1 cellular context compared by ENCODE assay signal in genomic region chr1:228082260-228082974, GRCh38.
TF ChIP-seq lines count a peak whose summit lies in the region.

Gene ARF1 (plus strand): TSS chr1:228082708. CDS start chr1:228097115, 14,407 bp downstream.

TF ChIP-seq in K562, 482 proteins besides CTCF, POLR2A, EP300 and RAD21 (continued from another document and continues in another):
- TF ChIP-seq ZNF766 (CRISPR knock-in tag; conservative IDR thresholded peaks at IDR 0.05): peak; percentile 74
- TF ChIP-seq THRA (IDR thresholded peaks at IDR 0.05): no peak
- 0 out of 2 replicates have a peak, but pooled peaks have one; percentile 53 for TF ChIP-seq KDM2B (CRISPR knock-in tag; IDR thresholded peaks at IDR 0.05)
- no peak for TF ChIP-seq ZNF263 (CRISPR knock-in tag; IDR thresholded peaks at IDR 0.05; ENCODE audit: borderline replicate concordance)
- no peak for TF ChIP-seq JUNB (CRISPR knock-in tag; conservative IDR thresholded peaks at IDR 0.05)
- 0 out of 2 replicates have a peak, but pooled peaks have one; percentile 9 for TF ChIP-seq HNRNPL (IDR thresholded peaks at IDR 0.05; ENCODE audit: low read depth, low read length)
- TF ChIP-seq EWSR1 (IDR thresholded peaks at IDR 0.05; ENCODE audit: borderline replicate concordance, low read depth, partially characterized antibody): no peak
- TF ChIP-seq SAFB (IDR thresholded peaks at IDR 0.05; ENCODE audit: borderline replicate concordance, low read depth, low read length): no peak
- TF ChIP-seq STAT5A (IDR thresholded peaks at IDR 0.05; ENCODE audit: borderline replicate concordance, low read length): no peak
- no peak for TF ChIP-seq CUX1 (CRISPR knock-in tag; IDR thresholded peaks at IDR 0.05)
- peak; percentile 75; the same call in 1 of the 2 replicates for TF ChIP-seq FOXO4 (CRISPR knock-in tag; IDR thresholded peaks at IDR 0.05)
- TF ChIP-seq THRB (CRISPR knock-in tag; conservative IDR thresholded peaks at IDR 0.05): no peak
- TF ChIP-seq NFYB (IDR thresholded peaks at IDR 0.05; ENCODE audit: extremely low read depth, insufficient read length): no peak
- peak; percentile 83; the same call in 1 of the 2 replicates for TF ChIP-seq SP1 (CRISPR knock-in tag; IDR thresholded peaks at IDR 0.05)
- no peak for TF ChIP-seq ZNF3 (CRISPR knock-in tag; IDR thresholded peaks at IDR 0.05)
- peak; percentile 94 for TF ChIP-seq HMGN3 (IDR thresholded peaks at IDR 0.05; ENCODE audit: borderline replicate concordance, extremely low read depth, insufficient read length, low read depth, low read length)
- TF ChIP-seq FUS (optimal IDR thresholded peaks at IDR 0.05; ENCODE audit: low read depth, low read length): no peak
- TF ChIP-seq CREB3 (tag; conservative IDR thresholded peaks at IDR 0.05; ENCODE audit: low read depth): no peak; the same call in 1 of the 2 replicates
- TF ChIP-seq EZH2 (IDR thresholded peaks at IDR 0.05; ENCODE audit: borderline replicate concordance, low read depth, low read length): no peak
- no peak for TF ChIP-seq HES1 (IDR thresholded peaks at IDR 0.05; ENCODE audit: low read depth)
- no peak for TF ChIP-seq ZNF436 (CRISPR knock-in tag; IDR thresholded peaks at IDR 0.05)
- no peak for TF ChIP-seq IRF2 (CRISPR knock-in tag; IDR thresholded peaks at IDR 0.05)
- TF ChIP-seq HBP1 (CRISPR knock-in tag; IDR thresholded peaks at IDR 0.05): 0 out of 2 replicates have a peak, but pooled peaks have one; percentile 54
- no peak for TF ChIP-seq C11orf30 (IDR thresholded peaks at IDR 0.05; ENCODE audit: low read depth)
- no peak for TF ChIP-seq GTF2F1 (IDR thresholded peaks at IDR 0.05; ENCODE audit: low read depth, low read length)
- no peak; the same call in 1 of the 2 replicates for TF ChIP-seq CGGBP1 (CRISPR knock-in tag; IDR thresholded peaks at IDR 0.05)
- TF ChIP-seq MED1 (CRISPR knock-in tag; IDR thresholded peaks at IDR 0.05; ENCODE audit: borderline replicate concordance): no peak
- TF ChIP-seq NBN (IDR thresholded peaks at IDR 0.05; ENCODE audit: low read depth): no peak
- peak; percentile 81; the same call in 1 of the 2 replicates for TF ChIP-seq PHB (CRISPR knock-in tag; IDR thresholded peaks at IDR 0.05)
- TF ChIP-seq ZNF140 (CRISPR knock-in tag; IDR thresholded peaks at IDR 0.05): no peak
- TF ChIP-seq MCM2 (IDR thresholded peaks at IDR 0.05; ENCODE audit: low read depth): no peak
- TF ChIP-seq MNT (conservative IDR thresholded peaks at IDR 0.05): peak; percentile 62 to 80; a peak in 3 of 4 replicates
- no peak for TF ChIP-seq NUFIP1 (IDR thresholded peaks at IDR 0.05; ENCODE audit: partially characterized antibody)
- TF ChIP-seq KLF6 (CRISPR knock-in tag; IDR thresholded peaks at IDR 0.05; ENCODE audit: borderline replicate concordance): peak; percentile 66; the same call in 1 of the 2 replicates
- TF ChIP-seq ZNF551 (CRISPR knock-in tag; IDR thresholded peaks at IDR 0.05): no peak
- TF ChIP-seq JUN (IDR thresholded peaks at IDR 0.05; ENCODE audit: borderline replicate concordance, low read depth, low read length): no peak
- peak; percentile 78; the same call in 1 of the 2 replicates for TF ChIP-seq JUN (CRISPR knock-in tag; IDR thresholded peaks at IDR 0.05; ENCODE audit: borderline replicate concordance)
- TF ChIP-seq NR0B1 (IDR thresholded peaks at IDR 0.05; ENCODE audit: partially characterized antibody): no peak
- no peak; the same call in 1 of the 2 replicates for TF ChIP-seq NCOR1 (IDR thresholded peaks at IDR 0.05)
- no peak; the same call in 1 of the 2 replicates for TF ChIP-seq KLF1 (tag; IDR thresholded peaks at IDR 0.05)
- TF ChIP-seq CBX3 (IDR thresholded peaks at IDR 0.05; ENCODE audit: borderline replicate concordance in 1 of 2, low read length in 2 of 2): peak in 1 of 2 experiments; percentile 73; a peak in 1 of 3 replicates
- TF ChIP-seq CCNT2 (IDR thresholded peaks at IDR 0.05; ENCODE audit: borderline replicate concordance, extremely low read depth, insufficient read length, low read depth, low read length): peak; percentile 82
- TF ChIP-seq NR2C1 (IDR thresholded peaks at IDR 0.05): no peak
- no peak for TF ChIP-seq NR2C1 (tag; IDR thresholded peaks at IDR 0.05)
- no peak for TF ChIP-seq FOXJ3 (CRISPR knock-in tag; IDR thresholded peaks at IDR 0.05)
- peak; percentile 61; the same call in 1 of the 2 replicates for TF ChIP-seq GABPB1 (CRISPR knock-in tag; IDR thresholded peaks at IDR 0.05)
- no peak for TF ChIP-seq XRCC3 (IDR thresholded peaks at IDR 0.05)
- TF ChIP-seq FOXJ2 (tag; IDR thresholded peaks at IDR 0.05): no peak
- TF ChIP-seq SMARCA5 (IDR thresholded peaks at IDR 0.05): peak; percentile 84; the same call in 1 of the 2 replicates
- TF ChIP-seq ZFP1 (CRISPR knock-in tag; IDR thresholded peaks at IDR 0.05): 0 out of 2 replicates have a peak, but pooled peaks have one; percentile 47
- TF ChIP-seq KHSRP (IDR thresholded peaks at IDR 0.05): no peak
- no peak for TF ChIP-seq NFATC3 (IDR thresholded peaks at IDR 0.05)
- TF ChIP-seq ZNF133 (CRISPR knock-in tag; IDR thresholded peaks at IDR 0.05): 0 out of 2 replicates have a peak, but pooled peaks have one; percentile 37
